ENCODE assay signal across 14 cellular contexts in genomic region chr1:3245768-3246167, GRCh38.
DNase-seq lines count a peak whose midpoint lies in the region; ATAC-seq and TF ChIP-seq lines count a peak whose summit lies in the region.
"Had no signal": no experiment of that assay in that cellular context is flagged by ENCODE, and none has a peak within 500 bp of the region (broad histone marks: within the 10 kb centered on the region; RNA-seq: fewer than 3 reads in every experiment).

No MANE protein-coding gene starts in this region.

- H3K18ac ChIP-seq in IMR-90 (ENCODE audit: low read depth, low read length) (no peak overlapping the region), neuronal stem cell (ENCODE audit: low read length) (no peak overlapping the region)

- DNase-seq in IMR-90 (no peak), endothelial cell (ENCODE audit: low spot score) (no peak), neuronal stem cell (ENCODE audit: low spot score) (no peak), ecto neural progenitor cell (ENCODE audit: low spot score) (no peak), endodermal cell (no peak), NCI-H1930 (lab: John Stamatoyannopoulos, UW) (no peak)
- DNase-seq: BE2C; CD8-positive, alpha-beta memory T cell; GF-D8; GM23248 had no signal

- H4K8ac ChIP-seq in IMR-90 (ENCODE audit: low read depth in 2 of 2, low read length in 2 of 2), result no peak overlapping the region
- no peak overlapping the region for H4K8ac ChIP-seq in neuronal stem cell (ENCODE audit: low read depth, low read length)

- H3K36me3 Mint-ChIP-seq in endothelial cell (ENCODE audit: low read depth, unreplicated experiment) (no peaks in the 10 kb centered on the region), endodermal cell (ENCODE audit: low read depth) (no peaks in the 10 kb centered on the region)
- H3K36me3 Mint-ChIP-seq: CD8-positive, alpha-beta memory T cell had no signal

- POLR2A ChIA-PET in IMR-90 (lab: Charles Lee; ENCODE audit: unreplicated experiment), result no interaction called here

- H3K14ac ChIP-seq in IMR-90 (replicated peaks; ENCODE audit: low read depth, low read length) (no peak overlapping the region), neuronal stem cell (ENCODE audit: low read length) (no peak overlapping the region)

- H3K27ac ChIP-seq in IMR-90 (ENCODE audit: insufficient read depth, low read length), result no peak overlapping the region
- H3K27ac ChIP-seq in neuronal stem cell (replicated peaks; ENCODE audit: low read length), result no peak overlapping the region
- no peak overlapping the region for H3K27ac ChIP-seq in endodermal cell (ENCODE audit: low read depth, low read length)
- H3K27ac ChIP-seq: A549, GM23248, HL-60 had no signal

- BruUV-seq in IMR-90 (replicated peaks; lab: Mats Ljungman, UMichigan), result no TSS peak

- TF ChIP-seq CTCF in IMR-90 (conservative IDR thresholded peaks at IDR 0.05; ENCODE audit: low read depth, low read length), result no peak
- no peak for TF ChIP-seq CTCF in endothelial cell (IDR thresholded peaks at IDR 0.05; ENCODE audit: unreplicated experiment)
- TF ChIP-seq CTCF in endodermal cell (conservative IDR thresholded peaks at IDR 0.05), result no peak

- no peaks in the 10 kb centered on the region for H3K9me1 ChIP-seq in IMR-90 (ENCODE audit: insufficient read depth, low read length)

- intact Hi-C loops in IMR-90 (cut with micrococcal nuclease), result no loop called here

- no peak overlapping the region for H4K91ac ChIP-seq in IMR-90 (ENCODE audit: insufficient read depth, low read depth, low read length)
- no peak overlapping the region for H4K91ac ChIP-seq in neuronal stem cell (ENCODE audit: low read depth, low read length, poor library complexity)

- no peaks in the 10 kb centered on the region for H3K36me3 ChIP-seq in IMR-90 (ENCODE audit: control insufficient read depth, insufficient read depth, low read length)
- peaks cover 0 to 3% of the 10 kb centered on the region in 2 donors for H3K36me3 ChIP-seq in neuronal stem cell (replicated peaks in 1 of 2; ENCODE audit: control insufficient read depth in 2 of 2, insufficient read depth in 2 of 2, low read length in 2 of 2)
- H3K36me3 ChIP-seq in endodermal cell (ENCODE audit: control insufficient read depth, insufficient read depth, low read length), result no peaks in the 10 kb centered on the region
- H3K36me3 ChIP-seq: BE2C had no signal

- no peak overlapping the region for H4K5ac ChIP-seq in IMR-90 (ENCODE audit: low read depth, low read length)

- H3K4ac ChIP-seq in IMR-90 (ENCODE audit: low read depth, low read length) (no peak overlapping the region), neuronal stem cell (ENCODE audit: low read length) (no peak overlapping the region)

- H3K4me3 ChIP-seq in IMR-90 (ENCODE audit: insufficient read depth, low read depth, low read length) (no peak overlapping the region), neuronal stem cell (ENCODE audit: low read length in 2 of 2) (no peak overlapping the region), endodermal cell (ENCODE audit: low read length) (no peak overlapping the region)
- H3K4me3 ChIP-seq: A549, GM23248 had no signal

- no peaks in the 10 kb centered on the region for H4K20me1 ChIP-seq in IMR-90 (ENCODE audit: insufficient read depth, low read length)

- H2AK5ac ChIP-seq in IMR-90 (ENCODE audit: low read depth, low read length), result no peak overlapping the region
- H2AK5ac ChIP-seq in neuronal stem cell (ENCODE audit: low read depth, low read length), result peak overlapping the region; percentile 88

- H3K56ac ChIP-seq in IMR-90 (ENCODE audit: extremely low read depth, insufficient read depth, low read length), result no peak overlapping the region

- TF ChIP-seq RAD21 in IMR-90 (IDR thresholded peaks at IDR 0.05; ENCODE audit: low read length), result no peak

- dilution Hi-C loops in IMR-90 (cut with HindIII; ENCODE audit: low sequenced_read_pairs, unreplicated experiment), result no loop called here

- H3K27ac Mint-ChIP-seq in endothelial cell (ENCODE audit: unreplicated experiment), result peak overlapping the region; percentile 87
- no peak overlapping the region for H3K27ac Mint-ChIP-seq in endodermal cell
- H3K27ac Mint-ChIP-seq: CD8-positive, alpha-beta memory T cell had no signal

- ATAC-seq in IMR-90 (ENCODE audit: low read depth), result no peak
- ATAC-seq: A549, HCT116 had no signal

- CTCF ChIA-PET in IMR-90 (lab: Yijun Ruan, JAX), result no interaction called here

- H2BK15ac ChIP-seq in IMR-90 (ENCODE audit: low read depth, low read length), result no peak overlapping the region
- peak overlapping the region; percentile 54 for H2BK15ac ChIP-seq in neuronal stem cell (ENCODE audit: low read length)

- H3K4me1 ChIP-seq in IMR-90 (ENCODE audit: control insufficient read depth, insufficient read depth, low read length), result no peaks in the 10 kb centered on the region
- H3K4me1 ChIP-seq in neuronal stem cell (ENCODE audit: control insufficient read depth in 2 of 2, insufficient read depth in 1 of 2, low read depth in 1 of 2, low read length in 2 of 2), result peaks cover 28 to 39% of the 10 kb centered on the region in 2 donors
- H3K4me1 ChIP-seq in endodermal cell (ENCODE audit: control insufficient read depth, insufficient read depth, low read length), result peaks cover 8% of the 10 kb centered on the region
- H3K4me1 ChIP-seq: A549, BE2C had no signal

- H2AFZ ChIP-seq in IMR-90 (replicated peaks; ENCODE audit: low read length, poor library complexity) (no peak overlapping the region), neuronal stem cell (ENCODE audit: low read length) (no peak overlapping the region)
- H2AFZ ChIP-seq: GM23248 had no signal

- in situ Hi-C loops in IMR-90 (cut with MboI; ENCODE audit: low sequenced_read_pairs), result no loop called here

- H3K27me3 Mint-ChIP-seq in endothelial cell (ENCODE audit: unreplicated experiment) (peaks cover 11% of the 10 kb centered on the region), endodermal cell (ENCODE audit: insufficient read depth) (peaks cover 16% of the 10 kb centered on the region)

- H3K9me3 Mint-ChIP-seq in endothelial cell (ENCODE audit: unreplicated experiment), result no peaks in the 10 kb centered on the region
- H3K9me3 Mint-ChIP-seq in endodermal cell, result no peaks in the 10 kb centered on the region
- H3K9me3 Mint-ChIP-seq: CD8-positive, alpha-beta memory T cell had no signal

- H3K27me3 ChIP-seq in IMR-90 (ENCODE audit: control insufficient read depth, insufficient read depth, low read length) (peaks cover 3% of the 10 kb centered on the region; the same call in 1 of the 2 replicates), neuronal stem cell (ENCODE audit: control insufficient read depth in 3 of 3, insufficient read depth in 3 of 3, low read depth in 1 of 3, low read length in 3 of 3) (peaks cover 0 to 74% (median 2%) of the 10 kb centered on the region in 3 experiments), endodermal cell (ENCODE audit: control insufficient read depth, insufficient read depth, low read length, poor library complexity, severe bottlenecking) (peaks cover 22% of the 10 kb centered on the region)

- TF ChIP-seq POLR2A in IMR-90 (IDR thresholded peaks at IDR 0.05; ENCODE audit: low read depth, low read length), result no peak

- H2BK5ac ChIP-seq in IMR-90 (ENCODE audit: low read depth, low read length, poor library complexity, severe bottlenecking), result no peak overlapping the region
- H2BK5ac ChIP-seq in neuronal stem cell (ENCODE audit: low read length), result peak overlapping the region; percentile 70

- WGBS in IMR-90 (ENCODE audit: extremely low coverage in 2 of 2, insufficient read length in 1 of 2), 2 experiments, result 70% methylated on average over 4 of the region's 13 CpGs; no CpG with 5 or more reads in 1 of the 2 experiments
- no CpG with 5 or more reads among the region's 13 CpGs for WGBS in neuronal stem cell (ENCODE audit: extremely low coverage in 2 of 2, insufficient read length in 2 of 2, insufficient replicate concordance in 1 of 2), 2 donors
- WGBS in endodermal cell (ENCODE audit: insufficient coverage in 1 of 2, insufficient read length in 1 of 2), 2 experiments, result 92% methylated on average over 7 to 13 of the region's 13 CpGs

- H3K9ac ChIP-seq in IMR-90 (ENCODE audit: low read depth, low read length) (no peak overlapping the region), neuronal stem cell (ENCODE audit: low read depth, low read length, poor library complexity) (no peak overlapping the region), endodermal cell (ENCODE audit: extremely low read depth, low read length, poor library complexity, severe bottlenecking) (no peak overlapping the region)
- H3K9ac ChIP-seq: GM23248 had no signal

- H2AK9ac ChIP-seq in IMR-90 (replicated peaks; ENCODE audit: low read depth, low read length, poor library complexity), result peak overlapping the region; percentile 42

- H2BK120ac ChIP-seq in IMR-90 (ENCODE audit: low read depth, low read length) (no peak overlapping the region), neuronal stem cell (ENCODE audit: low read depth, low read length) (no peak overlapping the region)

- H3K79me1 ChIP-seq in IMR-90 (ENCODE audit: low read depth in 1 of 2, low read length in 2 of 2), result no peaks in the 10 kb centered on the region
- H3K79me1 ChIP-seq in neuronal stem cell (ENCODE audit: low read depth, low read length), result peaks cover 3% of the 10 kb centered on the region

- H3K4me2 ChIP-seq in IMR-90 (ENCODE audit: low read depth, low read length), result no peak overlapping the region
- H3K4me2 ChIP-seq in neuronal stem cell (ENCODE audit: insufficient read depth, low read length, poor library complexity, severe bottlenecking), result no peak overlapping the region
- H3K4me2 ChIP-seq: A549 had no signal

- H3K4me3 Mint-ChIP-seq in endothelial cell (ENCODE audit: unreplicated experiment) (no peak overlapping the region), endodermal cell (no peak overlapping the region)
- H3K4me3 Mint-ChIP-seq: CD8-positive, alpha-beta memory T cell had no signal

- H3K23ac ChIP-seq in IMR-90 (ENCODE audit: low read depth, low read length) (no peak overlapping the region), neuronal stem cell (ENCODE audit: low read depth, low read length, poor library complexity) (no peak overlapping the region)

- no peak overlapping the region for H2BK12ac ChIP-seq in neuronal stem cell (ENCODE audit: low read length)

- H2BK20ac ChIP-seq in IMR-90 (ENCODE audit: low read depth, low read length), result no peak overlapping the region

- H3K4me1 Mint-ChIP-seq in endothelial cell (ENCODE audit: unreplicated experiment) (peaks cover 42% of the 10 kb centered on the region), endodermal cell (peaks cover 28% of the 10 kb centered on the region)
- H3K4me1 Mint-ChIP-seq: CD8-positive, alpha-beta memory T cell had no signal

- H3K9me3 ChIP-seq in IMR-90 (ENCODE audit: control insufficient read depth, insufficient read depth, low read length) (peaks cover 1% of the 10 kb centered on the region; the same call in 1 of the 2 replicates), neuronal stem cell (replicated peaks in 1 of 2; ENCODE audit: control insufficient read depth in 2 of 2, insufficient read depth in 1 of 2, low read depth in 1 of 2, low read length in 2 of 2) (peaks cover 0 to 3% of the 10 kb centered on the region in 2 donors), endodermal cell (ENCODE audit: control insufficient read depth, low read length) (no peaks in the 10 kb centered on the region)
- H3K9me3 ChIP-seq: A549, BE2C, Caco-2 had no signal
